In the genomic region with DNA sequence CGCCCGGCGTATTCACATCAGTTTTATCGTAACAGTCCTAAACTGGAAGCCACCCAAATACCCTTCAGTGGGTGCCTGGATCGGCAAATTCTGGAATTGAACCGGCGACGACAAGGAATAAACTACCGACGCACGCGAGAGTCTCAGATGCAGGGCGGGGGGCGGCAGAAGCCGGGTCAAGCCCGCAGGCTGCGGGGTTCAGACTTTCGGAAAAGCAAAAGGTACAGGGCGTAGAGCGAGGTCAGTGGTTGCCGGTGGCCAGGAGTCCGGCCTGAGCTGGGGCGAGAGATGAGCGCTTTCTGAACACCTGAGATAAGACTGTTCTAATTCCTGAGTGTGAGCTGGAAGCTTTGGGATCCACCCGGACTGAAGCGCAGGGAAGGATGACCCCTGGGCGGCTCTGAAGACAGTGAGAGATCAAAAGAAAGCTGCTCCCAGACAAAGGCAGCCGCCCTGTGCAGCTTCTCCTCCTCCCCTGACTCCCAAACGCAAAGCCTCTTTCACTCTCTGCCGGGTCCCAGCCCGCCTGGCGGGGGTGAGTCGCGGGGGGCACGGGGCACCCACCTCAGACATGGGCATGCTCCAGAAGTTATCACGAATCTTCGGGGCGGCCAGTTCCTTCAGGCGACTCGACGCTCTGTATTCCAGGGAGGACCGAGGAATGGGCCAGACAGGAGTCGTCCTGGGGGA, we compare ENCODE assay signal across 1 cellular context.
TF ChIP-seq lines count a peak whose summit lies in the region.

No MANE protein-coding gene starts in this region.

TF ChIP-seq in IMR-90, 13 proteins besides CTCF, POLR2A, EP300 and RAD21 (continued from another document):
- TF ChIP-seq FOS (IDR thresholded peaks at IDR 0.05; ENCODE audit: low read depth, low read length) = no peak
- TF ChIP-seq RFX5 (IDR thresholded peaks at IDR 0.05; ENCODE audit: low read depth, low read length) = no peak
- TF ChIP-seq SMC3 (IDR thresholded peaks at IDR 0.05; ENCODE audit: low read depth, low read length) = no peak
- no peak for TF ChIP-seq MAFK (IDR thresholded peaks at IDR 0.05; ENCODE audit: low read depth, low read length)
